In the genomic region with DNA sequence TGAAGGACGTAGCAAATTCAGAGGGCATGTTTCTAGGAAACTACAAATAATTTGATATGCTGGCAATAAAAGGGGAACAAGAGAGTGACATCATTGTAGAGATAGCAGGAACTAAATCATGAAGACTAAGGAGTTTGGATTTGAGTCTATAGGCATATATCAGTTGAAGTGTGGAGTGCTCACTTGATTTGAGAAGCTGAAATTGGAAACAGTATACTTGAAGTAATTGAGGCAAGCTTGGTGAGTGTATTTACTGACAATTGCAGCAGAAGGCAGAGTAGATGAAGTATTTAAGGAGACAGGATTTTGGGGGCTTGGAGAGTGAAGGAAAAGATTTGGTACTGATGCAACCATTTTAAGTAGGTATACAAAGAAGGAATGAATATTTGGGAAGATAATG, we compare ENCODE assay signal across 11 cellular contexts. TPM values are rescaled to one million over a fixed set of nuclear protein-coding genes. Genes with fewer than 3 reads are reported as not detected.
A peak's percentile ranks its signal among the peaks of the same experiment; 100 is the strongest.
DNase-seq lines count a peak whose midpoint lies in the region; ATAC-seq and TF ChIP-seq lines count a peak whose summit lies in the region.
"Had no signal": no experiment of that assay in that cellular context is flagged by ENCODE, and none has a peak within 500 bp of the region (broad histone marks: within the 10 kb centered on the region; RNA-seq: fewer than 3 reads in every experiment).

No MANE protein-coding gene starts in this region.

- H2BK15ac ChIP-seq in H9 (ENCODE audit: low read depth, low read length), result no peak overlapping the region

- H3K4me1 ChIP-seq in H9 (ENCODE audit: insufficient read depth, low read length), result no peaks in the 10 kb centered on the region

- H4K20me1 ChIP-seq in H9 (ENCODE audit: control insufficient read depth, insufficient read depth, insufficient read length), result no peaks in the 10 kb centered on the region

- H2BK5ac ChIP-seq in H9 (ENCODE audit: insufficient read length, low read length), result no peak overlapping the region

- H3K27ac Mint-ChIP-seq in activated naive CD4-positive, alpha-beta T cell treated with anti-CD3 and anti-CD28 coated beads, Interleukin-2, amount 50 U/mL, for 24 hours, result peak overlapping the region; percentile 83
- peak overlapping the region; percentile 79 for H3K27ac Mint-ChIP-seq in activated naive CD8-positive, alpha-beta T cell treated with anti-CD3 and anti-CD28 coated beads, Interleukin-2, amount 10 ng/mL, durations not matched to agents 7 days and 5 days
- H3K27ac Mint-ChIP-seq in H9, result peak overlapping the region in 1 of 3 experiments; percentile 34; a peak in 2 of 7 replicates

- H3K56ac ChIP-seq in H9 (ENCODE audit: insufficient read length, low read depth, low read length), result no peak overlapping the region

- WGBS in H9 (ENCODE audit: extremely low coverage, insufficient read length, low lambda C conversion rate), result no CpG with 5 or more reads among the region's 1 CpG

- H2AFZ ChIP-seq in H9 (ENCODE audit: low read length), result no peak overlapping the region

- H3K79me1 ChIP-seq in H9 (ENCODE audit: insufficient read depth, low read depth, low read length, poor library complexity, severe bottlenecking), result no peaks in the 10 kb centered on the region

- peak overlapping the region; percentile 45 for H3K4me3 Mint-ChIP-seq in activated naive CD4-positive, alpha-beta T cell treated with anti-CD3 and anti-CD28 coated beads, Interleukin-2, amount 50 U/mL, for 24 hours
- H3K4me3 Mint-ChIP-seq in activated naive CD8-positive, alpha-beta T cell treated with anti-CD3 and anti-CD28 coated beads, Interleukin-2, amount 10 ng/mL, durations not matched to agents 7 days and 5 days, result peak overlapping the region; percentile 52
- no peak overlapping the region for H3K4me3 Mint-ChIP-seq in H9

- no peaks in the 10 kb centered on the region for H3K27me3 Mint-ChIP-seq in activated naive CD4-positive, alpha-beta T cell treated with anti-CD3 and anti-CD28 coated beads, Interleukin-2, amount 50 U/mL, for 24 hours
- H3K27me3 Mint-ChIP-seq in activated naive CD8-positive, alpha-beta T cell treated with anti-CD3 and anti-CD28 coated beads, Interleukin-2, amount 10 ng/mL, durations not matched to agents 7 days and 5 days, result no peaks in the 10 kb centered on the region
- H3K27me3 Mint-ChIP-seq in H9 (ENCODE audit: low read depth), result no peaks in the 10 kb centered on the region; the same call in 1 of the 2 replicates

- H3K79me2 ChIP-seq in H9 (ENCODE audit: insufficient read depth, low read length), result no peaks in the 10 kb centered on the region

- peaks cover 24% of the 10 kb centered on the region for H3K36me3 Mint-ChIP-seq in activated naive CD4-positive, alpha-beta T cell treated with anti-CD3 and anti-CD28 coated beads, Interleukin-2, amount 50 U/mL, for 24 hours
- H3K36me3 Mint-ChIP-seq in activated naive CD8-positive, alpha-beta T cell treated with anti-CD3 and anti-CD28 coated beads, Interleukin-2, amount 10 ng/mL, durations not matched to agents 7 days and 5 days, result peaks cover 38% of the 10 kb centered on the region
- peaks cover 12 to 27% (median 19%) of the 10 kb centered on the region in 3 experiments; a peak in 6 of 7 replicates for H3K36me3 Mint-ChIP-seq in H9 (ENCODE audit: insufficient read depth in 1 of 3, low read depth in 3 of 3)

- H3K27me3 ChIP-seq in H9 (ENCODE audit: insufficient read depth, low read length), result peaks cover 2% of the 10 kb centered on the region; the same call in 1 of the 2 replicates

- H3K18ac ChIP-seq in H9 (ENCODE audit: insufficient read length, low read depth, low read length), result no peak overlapping the region

- no peak overlapping the region for H3T11ph ChIP-seq in H9 (ENCODE audit: low read length)

- no peak overlapping the region for H3K4ac ChIP-seq in H9 (ENCODE audit: low read depth, low read length)

- H2AK5ac ChIP-seq in H9 (ENCODE audit: insufficient read length, low read length), result no peak overlapping the region

- no peak overlapping the region for H3K23ac ChIP-seq in H9 (ENCODE audit: insufficient read length, low read depth, low read length)

- no peak overlapping the region for H3K9ac ChIP-seq in H9 (ENCODE audit: extremely low read depth, insufficient read length, low read length)

- no peaks in the 10 kb centered on the region for H3K9me3 Mint-ChIP-seq in activated naive CD4-positive, alpha-beta T cell treated with anti-CD3 and anti-CD28 coated beads, Interleukin-2, amount 50 U/mL, for 24 hours
- no peaks in the 10 kb centered on the region for H3K9me3 Mint-ChIP-seq in activated naive CD8-positive, alpha-beta T cell treated with anti-CD3 and anti-CD28 coated beads, Interleukin-2, amount 10 ng/mL, durations not matched to agents 7 days and 5 days
- H3K9me3 Mint-ChIP-seq in H9, result no peaks in the 10 kb centered on the region

- ATAC-seq in HG03280 (IDR thresholded peaks at IDR 0.05; ENCODE audit: unreplicated experiment), result peak; percentile 11
- peak; percentile 17 for ATAC-seq in activated naive CD8-positive, alpha-beta T cell treated with anti-CD3 and anti-CD28 coated beads, Interleukin-2, amount 10 ng/mL, durations not matched to agents 7 days and 5 days (ENCODE audit: low read depth)

- H2BK20ac ChIP-seq in H9 (ENCODE audit: low read depth, low read length, poor library complexity, severe bottlenecking), result no peak overlapping the region

- no peak overlapping the region for H3K27ac ChIP-seq in H9 (ENCODE audit: insufficient read length, low read depth, low read length)
- H3K27ac ChIP-seq: WERI-Rb-1 had no signal

- H4K8ac ChIP-seq in H9 (replicated peaks; ENCODE audit: insufficient read length, low read depth, low read length), result no peak overlapping the region

- H3K4me2 ChIP-seq in H9 (ENCODE audit: insufficient read depth, insufficient read length, low read length), result no peak overlapping the region

- no peak overlapping the region for H2BK12ac ChIP-seq in H9 (ENCODE audit: insufficient read length, low read depth, low read length)

- DNase-seq in activated naive CD4-positive, alpha-beta T cell treated with anti-CD3 and anti-CD28 coated beads, Interleukin-2, amount 50 U/mL, for 16 hours, result no peak
- no peak for DNase-seq in activated naive CD8-positive, alpha-beta T cell treated with anti-CD3 and anti-CD28 coated beads, Interleukin-2, amount 10 ng/mL, durations not matched to agents 7 days and 5 days
- no peak for DNase-seq in DMS53 (lab: John Stamatoyannopoulos, UW)
- DNase-seq in GDM1 (lab: John Stamatoyannopoulos, UW), result no peak
- no peak for DNase-seq in mesenteric fat pad (ENCODE audit: low spot score)
- no peak for DNase-seq in H9
- DNase-seq: NCI-H526 treated with DMSO at 0.1 percent for 48 hours, occipital lobe, WERI-Rb-1 had no signal

- peaks cover 22% of the 10 kb centered on the region for H3K4me1 Mint-ChIP-seq in activated naive CD4-positive, alpha-beta T cell treated with anti-CD3 and anti-CD28 coated beads, Interleukin-2, amount 50 U/mL, for 24 hours
- peaks cover 27% of the 10 kb centered on the region for H3K4me1 Mint-ChIP-seq in activated naive CD8-positive, alpha-beta T cell treated with anti-CD3 and anti-CD28 coated beads, Interleukin-2, amount 10 ng/mL, durations not matched to agents 7 days and 5 days
- H3K4me1 Mint-ChIP-seq in H9, result no peaks in the 10 kb centered on the region

- no peak for TF ChIP-seq CTCF in H9 (conservative IDR thresholded peaks at IDR 0.05)

- no peak overlapping the region for H2BK120ac ChIP-seq in H9 (ENCODE audit: low read depth, low read length, poor library complexity, severe bottlenecking)

- H3K14ac ChIP-seq in H9 (ENCODE audit: insufficient read depth, low read length), result no peak overlapping the region

- no peak overlapping the region for H4K5ac ChIP-seq in H9 (ENCODE audit: insufficient read length, low read depth, low read length)

- no peaks in the 10 kb centered on the region for H3K23me2 ChIP-seq in H9 (ENCODE audit: insufficient read length, low read depth, low read length, poor library complexity, severe bottlenecking)

- H4K91ac ChIP-seq in H9 (ENCODE audit: insufficient read length, low read depth, low read length), result no peak overlapping the region

- H3K9me3 ChIP-seq in H9 (ENCODE audit: control insufficient read depth, low read depth, low read length), result no peaks in the 10 kb centered on the region

- POLR2A ChIA-PET in activated naive CD8-positive, alpha-beta T cell treated with anti-CD3 and anti-CD28 coated beads, Interleukin-2, amount 10 ng/mL, durations not matched to agents 7 days and 5 days (lab: Charles Lee), result interaction anchor here (0.6 to 4.3 kb wide), 6 partner anchors 8 to 450 kb away, joined by 3 to 29 read pairs (median 4); partner anchors contain the start of gene ZMPSTE24

RNA-seq across cellular contexts. Expression of gene TMCO2, which starts 6.4 kb away (rescaled TPM):
- not detected for total RNA-seq in activated naive CD8-positive, alpha-beta T cell treated with anti-CD3 and anti-CD28 coated beads, Interleukin-2, amount 10 ng/mL, durations not matched to agents 7 days and 5 days
- total RNA-seq in mesenteric fat pad, result not detected
- total RNA-seq in H9 (2021), result not detected in 2 replicates
- total RNA-seq: occipital lobe had no signal

RNA-seq across cellular contexts. Expression of gene ZMPSTE24, which starts 16.7 kb away (rescaled TPM):
- total RNA-seq in activated naive CD8-positive, alpha-beta T cell treated with anti-CD3 and anti-CD28 coated beads, Interleukin-2, amount 10 ng/mL, durations not matched to agents 7 days and 5 days, result 10 to 100 TPM; 20.6 to 21.2 TPM
- total RNA-seq in mesenteric fat pad (41.3 TPM), H9 (2021) (47.6 and 47.7 TPM in 2 replicates)

Comparison
In these comparisons a context has a peak if more than half of its experiments do, and no peak if none do; other contexts are left out.
1. H3K4me3 Mint-ChIP-seq: peak in activated naive CD4-positive, alpha-beta T cell treated with anti-CD3 and anti-CD28 coated beads, Interleukin-2, amount 50 U/mL, for 24 hours (single experiment) and activated naive CD8-positive, alpha-beta T cell treated with anti-CD3 and anti-CD28 coated beads, Interleukin-2, amount 10 ng/mL, durations not matched to agents 7 days and 5 days (single experiment); none in H9 (0 of 2).